In genomic region chr5:139271201-139272027, GRCh38 we compare ENCODE assay signal across 13 cellular contexts. TPM values are rescaled to one million over a fixed set of nuclear protein-coding genes. Genes with fewer than 3 reads are reported as not detected.
DNase-seq lines count a peak whose midpoint lies in the region; ATAC-seq and TF ChIP-seq lines count a peak whose summit lies in the region.
"Had no signal": no experiment of that assay in that cellular context is flagged by ENCODE, and none has a peak within 500 bp of the region (broad histone marks: within the 10 kb centered on the region; RNA-seq: fewer than 3 reads in every experiment).

No MANE protein-coding gene starts in this region.

- no peak for DNase-seq in left ventricle myocardium inferior
- DNase-seq in left cardiac atrium: no peak
- DNase-seq in RKO (ENCODE audit: low spot score): peak; percentile 88
- DNase-seq in fibroblast of lung (ENCODE audit: low read depth in 2 of 2): peak; percentile 92 to 94
- no peak for DNase-seq in type B pancreatic cell (ENCODE audit: extremely low spot score, unreplicated experiment)
- no peak for DNase-seq in endothelial cell (ENCODE audit: low spot score)
- DNase-seq in Ammon's horn (ENCODE audit: low spot score): no peak
- DNase-seq: activated CD4-positive, alpha-beta memory T cell treated with anti-CD3 and anti-CD28 coated beads for 36 hours; COR-L47; NCI-H345; stimulated activated CD4-positive, alpha-beta T cell treated with anti-CD3 and anti-CD28 coated beads, Interleukin-4, amount 100 ng/mL, for 24 hours had no signal

- intact Hi-C loops in left ventricle myocardium inferior (cut with micrococcal nuclease) (no loop called here), left cardiac atrium (cut with DNase I) (no loop called here)

- H3K27ac ChIP-seq in left ventricle myocardium inferior (replicated peaks) (peak overlapping the region; percentile 17), fibroblast of lung (ENCODE audit: insufficient read depth, low read length) (peak overlapping the region; percentile 42)

- no peaks in the 10 kb centered on the region for H3K9me3 ChIP-seq in left ventricle myocardium inferior (replicated peaks)
- H3K9me3 ChIP-seq in fibroblast of lung (ENCODE audit: control insufficient read depth, insufficient read depth, low read depth, low read length): no peaks in the 10 kb centered on the region

- no peak for TF ChIP-seq CTCF in left ventricle myocardium inferior (IDR thresholded peaks at IDR 0.05; ENCODE audit: borderline replicate concordance)
- TF ChIP-seq CTCF in fibroblast of lung (conservative IDR thresholded peaks at IDR 0.05 in 1 of 2, IDR thresholded peaks at IDR 0.05 in 1 of 2; ENCODE audit: low read depth in 1 of 2, low read length in 2 of 2): no peak
- TF ChIP-seq CTCF in type B pancreatic cell (conservative IDR thresholded peaks at IDR 0.05): no peak
- no peak for TF ChIP-seq CTCF in endothelial cell (IDR thresholded peaks at IDR 0.05; ENCODE audit: unreplicated experiment)

- H3K9me3 Mint-ChIP-seq in type B pancreatic cell: no peaks in the 10 kb centered on the region
- no peaks in the 10 kb centered on the region for H3K9me3 Mint-ChIP-seq in endothelial cell (ENCODE audit: unreplicated experiment)
- H3K9me3 Mint-ChIP-seq: activated CD4-positive, alpha-beta memory T cell treated with anti-CD3 and anti-CD28 coated beads for 36 hours had no signal

- peak overlapping the region; percentile 9 for H3K4me2 ChIP-seq in fibroblast of lung (ENCODE audit: extremely low read depth, insufficient read depth, low read length)

- H3K79me2 ChIP-seq in fibroblast of lung (ENCODE audit: control insufficient read depth, insufficient read depth, low read length): peaks cover 19% of the 10 kb centered on the region

- no peak overlapping the region for H3K4me3 ChIP-seq in left ventricle myocardium inferior
- no peak overlapping the region for H3K4me3 ChIP-seq in fibroblast of lung (replicated peaks in 1 of 4; ENCODE audit: control extremely low read depth in 1 of 4, insufficient read depth in 1 of 4, low read depth in 3 of 4, low read length in 4 of 4)
- H3K4me3 ChIP-seq: lung had no signal

- H2AFZ ChIP-seq in fibroblast of lung (ENCODE audit: low read length): no peak overlapping the region

- H3K27ac Mint-ChIP-seq in type B pancreatic cell: no peak overlapping the region
- H3K27ac Mint-ChIP-seq in endothelial cell (ENCODE audit: unreplicated experiment): no peak overlapping the region
- H3K27ac Mint-ChIP-seq: activated CD4-positive, alpha-beta memory T cell treated with anti-CD3 and anti-CD28 coated beads for 36 hours had no signal

- ATAC-seq in left cardiac atrium: no peak
- ATAC-seq in GM21526 (IDR thresholded peaks at IDR 0.05; ENCODE audit: low FRiP score, unreplicated experiment): no peak

- no peak overlapping the region for H3K9ac ChIP-seq in fibroblast of lung (ENCODE audit: insufficient read depth, low read length)

- H3K27me3 ChIP-seq in left ventricle myocardium inferior (ENCODE audit: low read depth) (no peaks in the 10 kb centered on the region), fibroblast of lung (ENCODE audit: control insufficient read depth, insufficient read depth, low read length) (no peaks in the 10 kb centered on the region)

- H3K36me3 ChIP-seq in left ventricle myocardium inferior: no peaks in the 10 kb centered on the region
- H3K36me3 ChIP-seq in fibroblast of lung (ENCODE audit: control insufficient read depth, insufficient read depth, low read length): no peaks in the 10 kb centered on the region

- H3K4me1 ChIP-seq in left ventricle myocardium inferior: peaks cover 74% of the 10 kb centered on the region
- peaks cover 24% of the 10 kb centered on the region for H3K4me1 ChIP-seq in fibroblast of lung (ENCODE audit: control insufficient read depth, extremely low read depth, insufficient read depth, low read length)

- H3K4me1 Mint-ChIP-seq in type B pancreatic cell (ENCODE audit: unreplicated experiment) (peaks cover 32% of the 10 kb centered on the region), endothelial cell (ENCODE audit: unreplicated experiment) (peaks cover 24% of the 10 kb centered on the region)

- no peaks in the 10 kb centered on the region for H4K20me1 ChIP-seq in fibroblast of lung (ENCODE audit: control insufficient read depth, extremely low read depth, insufficient read depth, low read length)

- H3K36me3 Mint-ChIP-seq in type B pancreatic cell: no peaks in the 10 kb centered on the region
- peaks cover 5% of the 10 kb centered on the region for H3K36me3 Mint-ChIP-seq in endothelial cell (ENCODE audit: low read depth, unreplicated experiment)

- no peaks in the 10 kb centered on the region for H3K27me3 Mint-ChIP-seq in type B pancreatic cell
- H3K27me3 Mint-ChIP-seq in endothelial cell (ENCODE audit: unreplicated experiment): peaks cover 8% of the 10 kb centered on the region

- H3K4me3 Mint-ChIP-seq in type B pancreatic cell: peak overlapping the region; percentile 60
- no peak overlapping the region for H3K4me3 Mint-ChIP-seq in endothelial cell (ENCODE audit: unreplicated experiment)
- H3K4me3 Mint-ChIP-seq: activated CD4-positive, alpha-beta memory T cell treated with anti-CD3 and anti-CD28 coated beads for 36 hours had no signal

RNA-seq across cellular contexts. Expression of gene MATR3, which starts 22.1 kb away (rescaled TPM):
- total RNA-seq in left ventricle myocardium inferior (121 TPM), left cardiac atrium (100 to 1,000 TPM; 104 to 162 TPM), fibroblast of lung (183 and 275 TPM in 2 replicates), type B pancreatic cell (ENCODE audit: low replicate concordance) (185 and 276 TPM in 2 replicates), endothelial cell (ENCODE audit: unreplicated experiment) (235 TPM)
- 167 and 175 TPM in 2 replicates for polyA plus RNA-seq in fibroblast of lung
- polyA plus RNA-seq in fibroblast of lung (2012): 175 and 191 TPM in 2 replicates
- 142 and 162 TPM in 2 replicates for polyA minus RNA-seq in fibroblast of lung (ENCODE audit: low replicate concordance)

Comparison
In these comparisons a context has a peak if more than half of its experiments do, and no peak if none do; other contexts are left out.
1. DNase-seq: peak in RKO (single experiment) and fibroblast of lung (2 of 2); none in left ventricle myocardium inferior (single experiment), left cardiac atrium (single experiment), type B pancreatic cell (single experiment), endothelial cell (single experiment) and Ammon's horn (single experiment).